In genomic region chr11:94305146-94305545, GRCh38 we compare ENCODE assay signal across 20 cellular contexts. TPM values are rescaled to one million over a fixed set of nuclear protein-coding genes. Genes with fewer than 3 reads are reported as not detected.
DNase-seq lines count a peak whose midpoint lies in the region; ATAC-seq and TF ChIP-seq lines count a peak whose summit lies in the region.
"Had no signal": no experiment of that assay in that cellular context is flagged by ENCODE, and none has a peak within 500 bp of the region (broad histone marks: within the 10 kb centered on the region; RNA-seq: fewer than 3 reads in every experiment).

No MANE protein-coding gene starts in this region.

- H3K9me3 ChIP-seq in thoracic aorta, result no peaks in the 10 kb centered on the region
- H3K9me3 ChIP-seq: neutrophil had no signal

- ATAC-seq in SK-N-SH treated with all-trans-retinoic acid at 6 μM for 48 hours (peak; percentile 92), thoracic aorta (ENCODE audit: insufficient number of reproducible peaks, low FRiP score, low read depth) (no peak)

- H3K4me3 ChIP-seq in fibroblast of villous mesenchyme (ENCODE audit: low read depth, low read length), result no peak overlapping the region
- H3K4me3 ChIP-seq in thoracic aorta, result no peak overlapping the region

- peak; percentile 39 for DNase-seq in HCEC 1CT
- peak; percentile 16 for DNase-seq in fibroblast of villous mesenchyme (ENCODE audit: low read depth)
- DNase-seq in thoracic aorta (ENCODE audit: low spot score), result no peak
- DNase-seq in COLO668 (lab: John Stamatoyannopoulos, UW; ENCODE audit: unreplicated experiment), result no peak
- no peak for DNase-seq in activated CD4-positive, CD25-positive, alpha-beta regulatory T cell (lab: John Stamatoyannopoulos, UW)
- DNase-seq in Kasumi-1 (lab: John Stamatoyannopoulos, UW), result no peak
- DNase-seq: amygdala, cortex of kidney, DND-41, erythroblast, KBM-7, NCI-H1694, NCI-H510A, OCI-M1, SW 1271 had no signal

- peak overlapping the region; percentile 12 to 73 for H3K27ac ChIP-seq in thoracic aorta
- H3K27ac ChIP-seq: neutrophil had no signal

- no peaks in the 10 kb centered on the region for H3K36me3 ChIP-seq in thoracic aorta
- H3K36me3 ChIP-seq: neutrophil had no signal

- no peak for TF ChIP-seq CTCF in fibroblast of villous mesenchyme (IDR thresholded peaks at IDR 0.05; ENCODE audit: insufficient read depth, low read depth, low read length)
- no peak for TF ChIP-seq CTCF in thoracic aorta (IDR thresholded peaks at IDR 0.05)

- no peaks in the 10 kb centered on the region for H3K27me3 ChIP-seq in thoracic aorta (replicated peaks; ENCODE audit: insufficient read depth)
- H3K27me3 ChIP-seq: neutrophil had no signal

- peaks cover 12 to 25% of the 10 kb centered on the region in 2 donors for H3K4me1 ChIP-seq in thoracic aorta (ENCODE audit: control insufficient read depth in 1 of 2, low read depth in 2 of 2)

TF ChIP-seq in SK-N-SH treated with all-trans-retinoic acid at 6 μM for 48 hours, 23 proteins besides CTCF, POLR2A, EP300 and RAD21:
- TF ChIP-seq ZNF70 (CRISPR knock-in tag; IDR thresholded peaks at IDR 0.05) (no peak), OSR1 (CRISPR knock-in tag; IDR thresholded peaks at IDR 0.05) (peak; percentile 57; the same call in 1 of the 2 replicates)

RNA-seq across cellular contexts. Expression of gene IZUMO1R, which starts 0.8 kb away (rescaled TPM):
- total RNA-seq in fibroblast of villous mesenchyme, result not detected in 2 replicates
- not detected for total RNA-seq in thoracic aorta
- total RNA-seq: activated CD8-positive, alpha-beta memory T cell treated with anti-CD3 and anti-CD28 coated beads for 36 hours; mesenteric fat pad; urinary bladder had no signal

Comparison
In these comparisons a context has a peak if more than half of its experiments do, and no peak if none do; other contexts are left out.
1. DNase-seq: peak in HCEC 1CT (single experiment) and fibroblast of villous mesenchyme (single experiment); none in thoracic aorta (single experiment), COLO668 (single experiment), activated CD4-positive, CD25-positive, alpha-beta regulatory T cell (0 of 4) and Kasumi-1 (0 of 2).